In genomic region chr7:1458676-1459511, GRCh38 we compare ENCODE assay signal across 8 cellular contexts. TPM values are rescaled to one million over a fixed set of nuclear protein-coding genes. Genes with fewer than 3 reads are reported as not detected.
A peak's percentile ranks its signal among the peaks of the same experiment; 100 is the strongest.
DNase-seq lines count a peak whose midpoint lies in the region; ATAC-seq and TF ChIP-seq lines count a peak whose summit lies in the region.

Gene MICALL2 (minus strand): TSS chr7:1459470. CDS start chr7:1459326, 144 bp downstream.

- in situ Hi-C loops in GM18951 (cut with MboI; ENCODE audit: low sequenced_read_pairs, unreplicated experiment) = no loop called here

- H3K27ac ChIP-seq in CD4-positive, CD25-positive, alpha-beta regulatory T cell (ENCODE audit: insufficient read depth, low read length, poor library complexity, severe bottlenecking) = peak within 1 kb of the TSS; percentile 49
- H3K27ac ChIP-seq in colonic mucosa (peak within 1 kb of the TSS; percentile 96), layer of hippocampus (ENCODE audit: low read depth, low read length) (peak within 1 kb of the TSS; percentile 84)

- H3K27ac Mint-ChIP-seq in CD4-positive, CD25-positive, alpha-beta regulatory T cell = peak within 1 kb of the TSS in 2 of 3 donors; percentile 42 to 68

- H3K27me3 ChIP-seq in CD4-positive, CD25-positive, alpha-beta regulatory T cell (ENCODE audit: control insufficient read depth, insufficient read depth, low read length) = no peaks in the 10 kb centered on the region
- H3K27me3 ChIP-seq in colonic mucosa (no peaks in the 10 kb centered on the region), layer of hippocampus (ENCODE audit: control insufficient read depth, insufficient read depth, low read length) (no peaks in the 10 kb centered on the region)

- TF ChIP-seq POLR2A in GM18951 (IDR thresholded peaks at IDR 0.05; ENCODE audit: extremely low read depth, insufficient read depth, insufficient read length) = peak; percentile 71

- peak within 1 kb of the TSS; percentile 67 to 83 (median 78) for H3K4me3 Mint-ChIP-seq in CD4-positive, CD25-positive, alpha-beta regulatory T cell

- peak in 1 of 3 donors; percentile 20 for DNase-seq in CD4-positive, CD25-positive, alpha-beta regulatory T cell
- DNase-seq in SW480 (ENCODE audit: low spot score) (peak; percentile 85), colonic mucosa (peak; percentile 80)
- peak; percentile 53 for DNase-seq in stimulated activated CD8-positive, alpha-beta memory T cell treated with anti-CD3 and anti-CD28 coated beads, Interleukin-4, amount 100 ng/mL, for 48 hours
- DNase-seq in effector CD8-positive, alpha-beta T cell (lab: John Stamatoyannopoulos, UW) = no peak

- peak; percentile 4 to 7 for ATAC-seq in CD4-positive, CD25-positive, alpha-beta regulatory T cell (ENCODE audit: low read depth in 2 of 2)
- ATAC-seq in HG03354 (IDR thresholded peaks at IDR 0.05; ENCODE audit: poor library complexity, severe bottlenecking, unreplicated experiment) = peak; percentile 38

- H3K4me1 ChIP-seq in CD4-positive, CD25-positive, alpha-beta regulatory T cell (ENCODE audit: control insufficient read depth, insufficient read depth, low read length, poor library complexity, severe bottlenecking) = peaks cover 23% of the 10 kb centered on the region
- peaks cover 28% of the 10 kb centered on the region for H3K4me1 ChIP-seq in colonic mucosa

- H3K9ac ChIP-seq in colonic mucosa (ENCODE audit: low read depth in 2 of 2, low read length in 2 of 2) = peak within 1 kb of the TSS; percentile 89 to 91

- no peak for TF ChIP-seq CTCF in colonic mucosa (IDR thresholded peaks at IDR 0.05)

- no peaks in the 10 kb centered on the region for H3K27me3 Mint-ChIP-seq in CD4-positive, CD25-positive, alpha-beta regulatory T cell

- H3K4me3 ChIP-seq in CD4-positive, CD25-positive, alpha-beta regulatory T cell (ENCODE audit: low read depth, low read length) = peak within 1 kb of the TSS; percentile 55
- peak within 1 kb of the TSS; percentile 60 for H3K4me3 ChIP-seq in colonic mucosa

- H3K9me3 ChIP-seq in CD4-positive, CD25-positive, alpha-beta regulatory T cell (ENCODE audit: control insufficient read depth in 2 of 2, low read length in 2 of 2) = no peaks in the 10 kb centered on the region
- no peaks in the 10 kb centered on the region for H3K9me3 ChIP-seq in colonic mucosa

- H3K9me3 Mint-ChIP-seq in CD4-positive, CD25-positive, alpha-beta regulatory T cell = no peaks in the 10 kb centered on the region

- H3K4me1 Mint-ChIP-seq in CD4-positive, CD25-positive, alpha-beta regulatory T cell = peaks cover 0 to 29% (median 5%) of the 10 kb centered on the region in 4 donors

- no peaks in the 10 kb centered on the region for H3K36me3 ChIP-seq in CD4-positive, CD25-positive, alpha-beta regulatory T cell (ENCODE audit: control insufficient read depth, insufficient read depth, low read length)
- H3K36me3 ChIP-seq in colonic mucosa = no peaks in the 10 kb centered on the region

- intact Hi-C loops in colonic mucosa (cut with DNase I) = no loop called here

- H3K36me3 Mint-ChIP-seq in CD4-positive, CD25-positive, alpha-beta regulatory T cell = no peaks in the 10 kb centered on the region

RNA-seq across cellular contexts. Expression of gene MICALL2, which starts in this region (rescaled TPM):
- 3.3 TPM for total RNA-seq in CD4-positive, CD25-positive, alpha-beta regulatory T cell
- polyA plus RNA-seq in CD4-positive, CD25-positive, alpha-beta regulatory T cell = under 1 TPM in 3 of 4 donors, not detected in 1; 0.14 to 0.35 (median 0.19) TPM
- total RNA-seq in colonic mucosa = 100 to 1,000 TPM in 1 of 2 donors, 10 to 100 TPM in 1; 62.8 to 117 TPM

Comparison
In these comparisons a context has a peak if more than half of its experiments do, and no peak if none do; other contexts are left out.
1. RNA of gene MICALL2 (total RNA-seq): 62.8 to 117 TPM in colonic mucosa; 3.3 TPM in CD4-positive, CD25-positive, alpha-beta regulatory T cell (single experiment); every median in the first group is over 10 times any median in the second.
2. Peak in every context shown above with its lines, with median percentiles within 50 percentile points of each other: H3K27ac ChIP-seq.